Comparison of ENCODE assay signal across 9 cellular contexts in the genomic region with DNA sequence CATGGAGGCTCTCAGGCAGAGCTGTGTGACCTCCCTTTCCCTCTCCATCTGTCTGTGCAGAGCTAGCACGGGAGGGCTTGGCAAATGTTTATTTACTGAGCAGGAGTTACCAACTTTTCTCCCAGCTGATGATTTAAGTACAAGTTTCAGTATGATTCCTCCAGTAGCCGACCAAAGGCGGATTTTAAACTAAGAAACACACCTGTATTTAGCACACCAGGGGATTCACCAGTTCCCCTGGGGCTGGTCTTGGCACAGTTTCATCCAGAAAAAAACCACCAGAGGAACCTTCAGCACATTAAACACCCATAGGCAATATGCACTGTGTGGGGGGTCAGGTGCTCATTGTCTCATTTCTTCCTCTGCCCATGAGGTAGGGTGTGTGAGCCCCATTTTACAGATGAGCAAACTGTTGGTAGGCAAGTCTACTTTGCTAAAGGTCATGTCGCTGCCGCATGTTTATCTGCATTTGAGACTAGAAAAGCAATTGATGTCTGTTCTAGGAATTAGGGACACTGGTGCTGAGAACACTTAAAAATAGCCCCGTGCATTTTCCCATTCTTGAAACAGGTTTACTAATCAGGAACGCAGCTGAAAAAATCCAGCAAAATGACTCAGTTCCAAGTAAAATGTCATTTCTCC.
DNase-seq lines count a peak whose midpoint lies in the region; ATAC-seq and TF ChIP-seq lines count a peak whose summit lies in the region.
"Had no signal": no experiment of that assay in that cellular context is flagged by ENCODE, and none has a peak within 500 bp of the region (broad histone marks: within the 10 kb centered on the region; RNA-seq: fewer than 3 reads in every experiment).

No MANE protein-coding gene starts in this region.

- DNase-seq in left ventricle myocardium inferior (no peak), left cardiac atrium (no peak), NCI-H1092 treated with DMSO at 0.1 percent for 48 hours (lab: John Stamatoyannopoulos, UW) (no peak), NCI-H446 (lab: John Stamatoyannopoulos, UW) (no peak), DMS 273 (lab: John Stamatoyannopoulos, UW; ENCODE audit: unreplicated experiment) (no peak)
- DNase-seq in activated CD8-positive, alpha-beta T cell treated with anti-CD3 and anti-CD28 coated beads, Interleukin-2, amount 10 ng/mL, durations not matched to agents 7 days and 5 days, result peak; percentile 49
- DNase-seq in stimulated activated CD4-positive, alpha-beta T cell treated with anti-CD3 and anti-CD28 coated beads, Interleukin-4, amount 100 ng/mL, for 1 hour, result peak; percentile 32

- H3K4me1 Mint-ChIP-seq in activated CD8-positive, alpha-beta T cell treated with anti-CD3 and anti-CD28 coated beads, Interleukin-2, amount 10 ng/mL, durations not matched to agents 7 days and 5 days (ENCODE audit: low read depth), result peaks cover 89% of the 10 kb centered on the region

- H3K36me3 ChIP-seq in left ventricle myocardium inferior, result no peaks in the 10 kb centered on the region

- peaks cover 21% of the 10 kb centered on the region for H3K9me3 Mint-ChIP-seq in activated CD8-positive, alpha-beta T cell treated with anti-CD3 and anti-CD28 coated beads, Interleukin-2, amount 10 ng/mL, durations not matched to agents 7 days and 5 days (ENCODE audit: insufficient read depth)

- H3K4me3 ChIP-seq in left ventricle myocardium inferior, result no peak overlapping the region
- H3K4me3 ChIP-seq: mucosa of descending colon had no signal

- H3K27me3 Mint-ChIP-seq in activated CD8-positive, alpha-beta T cell treated with anti-CD3 and anti-CD28 coated beads, Interleukin-2, amount 10 ng/mL, durations not matched to agents 7 days and 5 days (ENCODE audit: low read depth), result no peaks in the 10 kb centered on the region

- no peaks in the 10 kb centered on the region for H3K27me3 ChIP-seq in left ventricle myocardium inferior (ENCODE audit: low read depth)

- H3K27ac Mint-ChIP-seq in activated CD8-positive, alpha-beta T cell treated with anti-CD3 and anti-CD28 coated beads, Interleukin-2, amount 10 ng/mL, durations not matched to agents 7 days and 5 days, result peak overlapping the region; percentile 90

- no peak for ATAC-seq in left cardiac atrium
- peak; percentile 60 for ATAC-seq in HG03095 (IDR thresholded peaks at IDR 0.05; ENCODE audit: unreplicated experiment)
- ATAC-seq in activated CD8-positive, alpha-beta T cell treated with anti-CD3 and anti-CD28 coated beads, Interleukin-2, amount 10 ng/mL, durations not matched to agents 7 days and 5 days, result peak; percentile 29

- CTCF ChIA-PET in activated CD8-positive, alpha-beta T cell treated with anti-CD3 and anti-CD28 coated beads, Interleukin-2, amount 10 ng/mL, durations not matched to agents 7 days and 5 days (lab: Charles Lee), result interaction anchor here (1.3 to 1.8 kb wide), 4 partner anchors 25 to 43 kb away, joined by 3 to 16 read pairs (median 6); no protein-coding TSS in a partner anchor

- H3K27ac ChIP-seq in left ventricle myocardium inferior (replicated peaks), result peak overlapping the region; percentile 63

- intact Hi-C loops in left ventricle myocardium inferior (cut with micrococcal nuclease) (no loop called here), left cardiac atrium (cut with DNase I) (no loop called here)

- POLR2A ChIA-PET in activated CD8-positive, alpha-beta T cell treated with anti-CD3 and anti-CD28 coated beads, Interleukin-2, amount 10 ng/mL, durations not matched to agents 7 days and 5 days (lab: Charles Lee), result interaction anchor here (0.6 to 2.4 kb wide), 7 partner anchors 23 to 947 kb away, joined by 3 to 17 read pairs (median 3); no protein-coding TSS in a partner anchor

- H3K4me1 ChIP-seq in left ventricle myocardium inferior, result peaks cover 38% of the 10 kb centered on the region

- no peak for TF ChIP-seq CTCF in left ventricle myocardium inferior (IDR thresholded peaks at IDR 0.05; ENCODE audit: borderline replicate concordance)

- peak overlapping the region; percentile 50 for H3K4me3 Mint-ChIP-seq in activated CD8-positive, alpha-beta T cell treated with anti-CD3 and anti-CD28 coated beads, Interleukin-2, amount 10 ng/mL, durations not matched to agents 7 days and 5 days

- peaks cover 45% of the 10 kb centered on the region for H3K36me3 Mint-ChIP-seq in activated CD8-positive, alpha-beta T cell treated with anti-CD3 and anti-CD28 coated beads, Interleukin-2, amount 10 ng/mL, durations not matched to agents 7 days and 5 days (ENCODE audit: low read depth)

- H3K9me3 ChIP-seq in left ventricle myocardium inferior (replicated peaks), result peaks cover 3% of the 10 kb centered on the region
- H3K9me3 ChIP-seq: mucosa of descending colon had no signal

Comparison
In these comparisons a context has a peak if more than half of its experiments do, and no peak if none do; other contexts are left out.
1. DNase-seq: peak in activated CD8-positive, alpha-beta T cell treated with anti-CD3 and anti-CD28 coated beads, Interleukin-2, amount 10 ng/mL, durations not matched to agents 7 days and 5 days (single experiment) and stimulated activated CD4-positive, alpha-beta T cell treated with anti-CD3 and anti-CD28 coated beads, Interleukin-4, amount 100 ng/mL, for 1 hour (single experiment); none in left ventricle myocardium inferior (single experiment), left cardiac atrium (single experiment), NCI-H1092 treated with DMSO at 0.1 percent for 48 hours (single experiment), NCI-H446 (0 of 2) and DMS 273 (single experiment).
2. ATAC-seq: peak in HG03095 (single experiment) and activated CD8-positive, alpha-beta T cell treated with anti-CD3 and anti-CD28 coated beads, Interleukin-2, amount 10 ng/mL, durations not matched to agents 7 days and 5 days (single experiment); none in left cardiac atrium (0 of 2).